Comparison of ENCODE assay signal across 1 cellular context in genomic region chr2:156986339-156986988, GRCh38.
TF ChIP-seq lines count a peak whose summit lies in the region.

No MANE protein-coding gene starts in this region.

TF ChIP-seq in H1, 55 proteins besides CTCF, POLR2A, EP300 and RAD21 (continued from another document):
- no peak for TF ChIP-seq CHD7 (IDR thresholded peaks at IDR 0.05; ENCODE audit: insufficient replicate concordance, low read length)
- no peak for TF ChIP-seq YY1 (IDR thresholded peaks at IDR 0.05; ENCODE audit: low read depth, low read length)
- no peak for TF ChIP-seq CREB1 (IDR thresholded peaks at IDR 0.05)
- TF ChIP-seq FOSL1 (IDR thresholded peaks at IDR 0.05; ENCODE audit: insufficient read depth, low read depth, low read length) = no peak
- TF ChIP-seq RNF2 (IDR thresholded peaks at IDR 0.05; ENCODE audit: borderline replicate concordance, low read depth, low read length, missing control alignments, poor library complexity, severe bottlenecking) = no peak
TF ChIP-seq in H1: peak in this region for 0.
